In the genomic region with DNA sequence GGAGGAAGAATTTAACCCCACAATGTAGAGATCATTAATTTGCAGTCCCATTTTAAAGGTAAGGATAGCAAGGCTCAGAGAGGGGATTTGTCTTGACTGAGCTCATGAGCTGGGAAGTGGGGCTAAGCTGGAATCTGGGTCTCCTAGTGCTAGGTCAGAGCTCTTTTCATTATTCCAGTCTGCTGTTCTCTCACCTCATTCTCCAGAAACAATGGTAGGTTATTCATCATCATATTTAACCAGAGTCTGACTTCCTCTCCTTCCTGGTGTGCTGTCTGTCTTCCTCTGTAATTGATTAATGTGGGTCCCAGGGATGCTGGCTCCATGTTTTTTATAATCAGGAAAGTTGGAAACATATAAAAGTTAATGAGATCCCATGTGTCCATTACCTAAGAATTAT, we compare ENCODE assay signal across 9 cellular contexts. TPM values are rescaled to one million over a fixed set of nuclear protein-coding genes. Genes with fewer than 3 reads are reported as not detected.
"Had no signal": no experiment of that assay in that cellular context is flagged by ENCODE, and none has a peak within 500 bp of the region (broad histone marks: within the 10 kb centered on the region; RNA-seq: fewer than 3 reads in every experiment).

No MANE protein-coding gene starts in this region.

- ATAC-seq: HCT116, HepG2 had no signal

- H3K4me1 ChIP-seq: HAP-1 had no signal

- H3K9me3 ChIP-seq: HAP-1 had no signal

- H3K4me3 ChIP-seq: GM23248, HAP-1 had no signal

- DNase-seq: GM23248, GOT3, H7, HFFc6 had no signal

- H3K27ac ChIP-seq: GM23248, HL-60 had no signal

- FAIRE-seq: HepG2 had no signal

- H3K36me3 ChIP-seq: HAP-1 had no signal

- H3K9ac ChIP-seq: GM23248 had no signal

- H2AFZ ChIP-seq: GM23248 had no signal

RNA-seq across cellular contexts. Expression of a gene that starts 20.6 kb away (rescaled TPM):
- polyA plus RNA-seq: IgD-negative memory B cell had no signal
